Comparison of ENCODE assay signal across 33 cellular contexts in genomic region chr9:107991581-107991980, GRCh38.
"Had no signal": no experiment of that assay in that cellular context is flagged by ENCODE, and none has a peak within 500 bp of the region (broad histone marks: within the 10 kb centered on the region; RNA-seq: fewer than 3 reads in every experiment).

No MANE protein-coding gene starts in this region.

- H3K4me1 Mint-ChIP-seq: activated CD4-positive, alpha-beta T cell treated with anti-CD3 and anti-CD28 coated beads for 36 hours; activated CD4-positive, alpha-beta T cell treated with anti-CD3 and anti-CD28 coated beads, Interleukin-2, amount 10 ng/mL, durations not matched to agents 24 days and 14 days; activated CD8-positive, alpha-beta memory T cell treated with anti-CD3 and anti-CD28 coated beads, Interleukin-2, amount 10 ng/mL, durations not matched to agents 7 days and 5 days; activated naive CD4-positive, alpha-beta T cell treated with anti-CD3 and anti-CD28 coated beads, Interleukin-2, amount 50 U/mL, for 24 hours; activated naive CD8-positive, alpha-beta T cell treated with anti-CD3 and anti-CD28 coated beads for 36 hours; activated naive CD8-positive, alpha-beta T cell treated with anti-CD3 and anti-CD28 coated beads, Interleukin-2, amount 50 U/mL, for 24 hours; brain had no signal

- H3K9me3 ChIP-seq: ascending aorta, breast epithelium, colonic mucosa, esophagus squamous epithelium, gastroesophageal sphincter, heart right ventricle had no signal

- H3K4me3 Mint-ChIP-seq: activated CD4-positive, alpha-beta memory T cell treated with anti-CD3 and anti-CD28 coated beads for 36 hours; activated CD4-positive, alpha-beta T cell treated with anti-CD3 and anti-CD28 coated beads for 36 hours; activated CD4-positive, alpha-beta T cell treated with anti-CD3 and anti-CD28 coated beads, Interleukin-2, amount 10 ng/mL, durations not matched to agents 24 days and 14 days; activated CD8-positive, alpha-beta memory T cell treated with anti-CD3 and anti-CD28 coated beads, Interleukin-2, amount 10 ng/mL, durations not matched to agents 7 days and 5 days; activated CD8-positive, alpha-beta T cell treated with anti-CD3 and anti-CD28 coated beads, Interleukin-2, amount 10 ng/mL, durations not matched to agents 7 days and 5 days; activated naive CD4-positive, alpha-beta T cell treated with anti-CD3 and anti-CD28 coated beads for 36 hours; activated naive CD4-positive, alpha-beta T cell treated with anti-CD3 and anti-CD28 coated beads, Interleukin-2, amount 50 U/mL, for 24 hours; activated naive CD8-positive, alpha-beta T cell treated with anti-CD3 and anti-CD28 coated beads for 36 hours; activated naive CD8-positive, alpha-beta T cell treated with anti-CD3 and anti-CD28 coated beads, Interleukin-2, amount 50 U/mL, for 24 hours; activated T-helper 1 cell treated with anti-CD3 and anti-CD28 coated beads, Interleukin-12 subunit alpha, Interleukin-12 subunit beta, Interleukin-2, Interleukin-4 antibody, amounts not matched to agents 30 ng/mL and 10 ng/mL and 1 ng/mL, durations not matched to agents 14 hours and 24 hours and 36 hours; brain; effector memory CD8-positive, alpha-beta T cell had no signal

- H3K4me3 ChIP-seq: ascending aorta, breast epithelium, cardiac muscle cell, colonic mucosa, esophagus squamous epithelium, gastroesophageal sphincter, heart right ventricle had no signal

- ATAC-seq: activated CD4-positive, alpha-beta T cell treated with anti-CD3 and anti-CD28 coated beads for 36 hours; activated CD8-positive, alpha-beta memory T cell treated with anti-CD3 and anti-CD28 coated beads, Interleukin-2, amount 10 ng/mL, durations not matched to agents 7 days and 5 days; activated CD8-positive, alpha-beta T cell treated with anti-CD3 and anti-CD28 coated beads, Interleukin-2, amount 10 ng/mL, durations not matched to agents 7 days and 5 days; activated naive CD8-positive, alpha-beta T cell treated with anti-CD3 and anti-CD28 coated beads, Interleukin-2, amount 50 U/mL, for 24 hours; effector memory CD8-positive, alpha-beta T cell; gastroesophageal sphincter; heart right ventricle had no signal

- H3K36me3 ChIP-seq: ascending aorta, breast epithelium, cardiac muscle cell, colonic mucosa, esophagus squamous epithelium, gastroesophageal sphincter, heart right ventricle had no signal

- H3K9me3 Mint-ChIP-seq: activated CD4-positive, alpha-beta memory T cell treated with anti-CD3 and anti-CD28 coated beads for 36 hours; activated CD4-positive, alpha-beta T cell treated with anti-CD3 and anti-CD28 coated beads, Interleukin-2, amount 10 ng/mL, durations not matched to agents 24 days and 14 days; activated naive CD4-positive, alpha-beta T cell treated with anti-CD3 and anti-CD28 coated beads, Interleukin-2, amount 50 U/mL, for 24 hours; activated T-helper 1 cell treated with anti-CD3 and anti-CD28 coated beads, Interleukin-12 subunit alpha, Interleukin-12 subunit beta, Interleukin-2, Interleukin-4 antibody, amounts not matched to agents 30 ng/mL and 10 ng/mL and 1 ng/mL, durations not matched to agents 14 hours and 24 hours and 36 hours; brain had no signal

- H3K27me3 ChIP-seq: ascending aorta, breast epithelium, cardiac muscle cell, colonic mucosa, esophagus squamous epithelium, gastroesophageal sphincter had no signal

- DNase-seq: activated CD4-positive, alpha-beta memory T cell treated with anti-CD3 and anti-CD28 coated beads for 36 hours; activated CD4-positive, alpha-beta T cell treated with anti-CD3 and anti-CD28 coated beads for 36 hours; activated CD4-positive, alpha-beta T cell treated with anti-CD3 and anti-CD28 coated beads, Interleukin-2, amount 10 ng/mL, durations not matched to agents 24 days and 14 days; activated CD4-positive, CD25-positive, alpha-beta regulatory T cell; activated CD4-positive, CD25-positive, alpha-beta regulatory T cell treated with anti-CD3 and anti-CD28 coated beads, Interleukin-2, amount 50 U/mL, for 72 hours; activated CD8-positive, alpha-beta memory T cell treated with anti-CD3 and anti-CD28 coated beads, Interleukin-2, amount 10 ng/mL, durations not matched to agents 7 days and 5 days; activated CD8-positive, alpha-beta memory T cell treated with anti-CD3 and anti-CD28 coated beads, Interleukin-2, amount 50 U/mL, for 4 hours; activated CD8-positive, alpha-beta T cell treated with anti-CD3 and anti-CD28 coated beads, Interleukin-2, amount 10 ng/mL, durations not matched to agents 7 days and 5 days; activated effector memory CD4-positive, alpha-beta T cell treated with anti-CD3 and anti-CD28 coated beads, Interleukin-2, amount 50 U/mL, for 16 hours; activated naive CD4-positive, alpha-beta T cell treated with anti-CD3 and anti-CD28 coated beads for 36 hours; activated naive CD8-positive, alpha-beta T cell treated with anti-CD3 and anti-CD28 coated beads for 36 hours; activated naive CD8-positive, alpha-beta T cell treated with anti-CD3 and anti-CD28 coated beads, Interleukin-2, amount 50 U/mL, for 24 hours; activated T-cell treated with anti-CD3 and anti-CD28 coated beads, Interleukin-2, amount 50 U/mL, for 1 hour; activated T-cell treated with anti-CD3 and anti-CD28 coated beads, Interleukin-2, amount 50 U/mL, for 48 hours; central memory CD4-positive, alpha-beta T cell; cerebellar nuclear complex; colonic mucosa; dermis blood vessel endothelial cell; effector CD4-positive, alpha-beta T cell; effector memory CD8-positive, alpha-beta T cell; esophagus squamous epithelium; foreskin melanocyte; heart right ventricle; T-helper 2 cell had no signal

- H3K27ac ChIP-seq: ascending aorta, breast epithelium, cardiac muscle cell, colonic mucosa, epithelial cell of prostate, esophagus squamous epithelium, gastroesophageal sphincter had no signal

- H3K36me3 Mint-ChIP-seq: activated CD4-positive, alpha-beta memory T cell treated with anti-CD3 and anti-CD28 coated beads for 36 hours; activated CD8-positive, alpha-beta memory T cell treated with anti-CD3 and anti-CD28 coated beads, Interleukin-2, amount 10 ng/mL, durations not matched to agents 7 days and 5 days; activated naive CD4-positive, alpha-beta T cell treated with anti-CD3 and anti-CD28 coated beads, Interleukin-2, amount 50 U/mL, for 24 hours; activated naive CD8-positive, alpha-beta T cell treated with anti-CD3 and anti-CD28 coated beads for 36 hours; brain had no signal

- H3K4me1 ChIP-seq: ascending aorta, breast epithelium, colonic mucosa, gastroesophageal sphincter had no signal

- H3K27me3 Mint-ChIP-seq: activated CD4-positive, alpha-beta memory T cell treated with anti-CD3 and anti-CD28 coated beads for 36 hours; activated CD4-positive, alpha-beta T cell treated with anti-CD3 and anti-CD28 coated beads for 36 hours; activated CD4-positive, alpha-beta T cell treated with anti-CD3 and anti-CD28 coated beads, Interleukin-2, amount 10 ng/mL, durations not matched to agents 24 days and 14 days; activated CD8-positive, alpha-beta memory T cell treated with anti-CD3 and anti-CD28 coated beads, Interleukin-2, amount 10 ng/mL, durations not matched to agents 7 days and 5 days; activated naive CD4-positive, alpha-beta T cell treated with anti-CD3 and anti-CD28 coated beads, Interleukin-2, amount 50 U/mL, for 24 hours; activated naive CD8-positive, alpha-beta T cell treated with anti-CD3 and anti-CD28 coated beads, Interleukin-2, amount 50 U/mL, for 24 hours; effector memory CD8-positive, alpha-beta T cell had no signal

- H3K27ac Mint-ChIP-seq: activated CD4-positive, alpha-beta memory T cell treated with anti-CD3 and anti-CD28 coated beads for 36 hours; activated CD4-positive, alpha-beta T cell treated with anti-CD3 and anti-CD28 coated beads for 36 hours; activated CD4-positive, alpha-beta T cell treated with anti-CD3 and anti-CD28 coated beads, Interleukin-2, amount 10 ng/mL, durations not matched to agents 24 days and 14 days; activated CD8-positive, alpha-beta memory T cell treated with anti-CD3 and anti-CD28 coated beads, Interleukin-2, amount 10 ng/mL, durations not matched to agents 7 days and 5 days; activated CD8-positive, alpha-beta T cell treated with anti-CD3 and anti-CD28 coated beads, Interleukin-2, amount 10 ng/mL, durations not matched to agents 7 days and 5 days; activated naive CD4-positive, alpha-beta T cell treated with anti-CD3 and anti-CD28 coated beads for 36 hours; activated naive CD4-positive, alpha-beta T cell treated with anti-CD3 and anti-CD28 coated beads, Interleukin-2, amount 50 U/mL, for 24 hours; activated naive CD8-positive, alpha-beta T cell treated with anti-CD3 and anti-CD28 coated beads for 36 hours; activated naive CD8-positive, alpha-beta T cell treated with anti-CD3 and anti-CD28 coated beads, Interleukin-2, amount 50 U/mL, for 24 hours; activated T-helper 1 cell treated with anti-CD3 and anti-CD28 coated beads, Interleukin-12 subunit alpha, Interleukin-12 subunit beta, Interleukin-2, Interleukin-4 antibody, amounts not matched to agents 30 ng/mL and 10 ng/mL and 1 ng/mL, durations not matched to agents 14 hours and 24 hours and 36 hours; activated T-helper 2 cell treated with anti-CD3 and anti-CD28 coated beads, Interferon-gamma antibody, Interleukin-2, Interleukin-4, amounts not matched to agents 10 μg/mL and 5 μg/mL and 100 μg/mL, durations not matched to agents 14 hours and 24 hours and 36 hours; brain; effector memory CD8-positive, alpha-beta T cell had no signal
